1 cellular context compared by ENCODE assay signal in the genomic region with DNA sequence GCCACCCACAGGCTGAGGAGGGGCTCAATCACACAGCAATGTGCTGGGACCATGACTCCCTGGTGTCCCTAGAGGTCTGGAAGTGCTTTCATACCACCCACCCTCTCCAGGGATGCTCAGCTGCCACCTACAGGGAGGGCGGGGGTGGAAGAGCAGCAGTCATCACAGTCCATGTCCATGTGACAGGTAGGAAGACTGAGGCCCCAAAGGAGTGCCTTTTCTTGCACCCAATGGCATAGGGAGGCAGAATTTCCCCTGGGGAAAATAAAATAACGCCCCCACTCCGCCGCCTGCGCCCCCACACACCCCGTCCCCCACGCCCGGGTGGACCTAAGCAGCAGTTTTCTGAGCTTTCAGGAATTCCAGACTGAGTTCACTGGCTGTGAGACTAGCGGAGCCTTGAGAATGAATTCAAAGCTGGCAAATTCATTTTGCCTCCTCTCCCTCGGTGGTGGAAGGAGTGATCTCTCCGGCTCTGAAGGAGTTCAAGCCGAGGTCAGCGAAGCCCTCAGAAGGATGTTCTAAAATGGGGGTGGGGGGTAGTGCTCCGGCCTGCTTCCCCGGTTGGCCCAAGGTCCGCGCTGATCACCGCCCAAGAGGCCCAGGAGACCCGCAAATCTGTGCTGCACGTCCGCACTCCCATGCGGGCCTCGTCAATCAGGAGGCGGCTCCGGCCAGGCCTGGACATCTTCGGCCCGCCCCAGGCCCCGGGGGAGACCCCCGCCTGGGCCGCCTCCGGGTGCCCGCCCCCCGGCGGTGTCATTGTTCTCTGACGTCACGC.
A peak's percentile ranks its signal among the peaks of the same experiment; 100 is the strongest.
TF ChIP-seq lines count a peak whose summit lies in the region.

No MANE protein-coding gene starts in this region.

TF ChIP-seq in K562, 482 proteins besides CTCF, POLR2A, EP300 and RAD21 (continued from another document and continues in another):
- peak; percentile 58; the same call in 1 of the 2 replicates for TF ChIP-seq ZNF740 (CRISPR knock-in tag; IDR thresholded peaks at IDR 0.05)
- no peak for TF ChIP-seq ZNF740 (tag; IDR thresholded peaks at IDR 0.05)
- TF ChIP-seq, protein P1, sequence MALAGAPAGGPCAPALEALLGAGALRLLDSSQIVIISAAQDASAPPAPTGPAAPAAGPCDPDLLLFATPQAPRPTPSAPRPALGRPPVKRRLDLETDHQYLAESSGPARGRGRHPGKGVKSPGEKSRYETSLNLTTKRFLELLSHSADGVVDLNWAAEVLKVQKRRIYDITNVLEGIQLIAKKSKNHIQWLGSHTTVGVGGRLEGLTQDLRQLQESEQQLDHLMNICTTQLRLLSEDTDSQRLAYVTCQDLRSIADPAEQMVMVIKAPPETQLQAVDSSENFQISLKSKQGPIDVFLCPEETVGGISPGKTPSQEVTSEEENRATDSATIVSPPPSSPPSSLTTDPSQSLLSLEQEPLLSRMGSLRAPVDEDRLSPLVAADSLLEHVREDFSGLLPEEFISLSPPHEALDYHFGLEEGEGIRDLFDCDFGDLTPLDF (CRISPR knock-in tag; IDR thresholded peaks at IDR 0.05), result no peak
- TF ChIP-seq, protein P2, sequence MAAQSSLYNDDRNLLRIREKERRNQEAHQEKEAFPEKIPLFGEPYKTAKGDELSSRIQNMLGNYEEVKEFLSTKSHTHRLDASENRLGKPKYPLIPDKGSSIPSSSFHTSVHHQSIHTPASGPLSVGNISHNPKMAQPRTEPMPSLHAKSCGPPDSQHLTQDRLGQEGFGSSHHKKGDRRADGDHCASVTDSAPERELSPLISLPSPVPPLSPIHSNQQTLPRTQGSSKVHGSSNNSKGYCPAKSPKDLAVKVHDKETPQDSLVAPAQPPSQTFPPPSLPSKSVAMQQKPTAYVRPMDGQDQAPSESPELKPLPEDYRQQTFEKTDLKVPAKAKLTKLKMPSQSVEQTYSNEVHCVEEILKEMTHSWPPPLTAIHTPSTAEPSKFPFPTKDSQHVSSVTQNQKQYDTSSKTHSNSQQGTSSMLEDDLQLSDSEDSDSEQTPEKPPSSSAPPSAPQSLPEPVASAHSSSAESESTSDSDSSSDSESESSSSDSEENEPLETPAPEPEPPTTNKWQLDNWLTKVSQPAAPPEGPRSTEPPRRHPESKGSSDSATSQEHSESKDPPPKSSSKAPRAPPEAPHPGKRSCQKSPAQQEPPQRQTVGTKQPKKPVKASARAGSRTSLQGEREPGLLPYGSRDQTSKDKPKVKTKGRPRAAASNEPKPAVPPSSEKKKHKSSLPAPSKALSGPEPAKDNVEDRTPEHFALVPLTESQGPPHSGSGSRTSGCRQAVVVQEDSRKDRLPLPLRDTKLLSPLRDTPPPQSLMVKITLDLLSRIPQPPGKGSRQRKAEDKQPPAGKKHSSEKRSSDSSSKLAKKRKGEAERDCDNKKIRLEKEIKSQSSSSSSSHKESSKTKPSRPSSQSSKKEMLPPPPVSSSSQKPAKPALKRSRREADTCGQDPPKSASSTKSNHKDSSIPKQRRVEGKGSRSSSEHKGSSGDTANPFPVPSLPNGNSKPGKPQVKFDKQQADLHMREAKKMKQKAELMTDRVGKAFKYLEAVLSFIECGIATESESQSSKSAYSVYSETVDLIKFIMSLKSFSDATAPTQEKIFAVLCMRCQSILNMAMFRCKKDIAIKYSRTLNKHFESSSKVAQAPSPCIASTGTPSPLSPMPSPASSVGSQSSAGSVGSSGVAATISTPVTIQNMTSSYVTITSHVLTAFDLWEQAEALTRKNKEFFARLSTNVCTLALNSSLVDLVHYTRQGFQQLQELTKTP (IDR thresholded peaks at IDR 0.05; ENCODE audit: low read depth in 1 of 2, partially characterized antibody in 2 of 2), result no peak
- TF ChIP-seq ZNF239 (CRISPR knock-in tag; IDR thresholded peaks at IDR 0.05), result no peak
- no peak for TF ChIP-seq BCL6 (CRISPR knock-in tag; IDR thresholded peaks at IDR 0.05)
- TF ChIP-seq ZNF24 (IDR thresholded peaks at IDR 0.05), result 0 out of 2 replicates have a peak, but pooled peaks have one; percentile 13
- no peak for TF ChIP-seq EZH2 (IDR thresholded peaks at IDR 0.05; ENCODE audit: borderline replicate concordance, low read depth, low read length)
- TF ChIP-seq IFI16 (CRISPR knock-in tag; IDR thresholded peaks at IDR 0.05), result no peak
- TF ChIP-seq, protein P3, sequence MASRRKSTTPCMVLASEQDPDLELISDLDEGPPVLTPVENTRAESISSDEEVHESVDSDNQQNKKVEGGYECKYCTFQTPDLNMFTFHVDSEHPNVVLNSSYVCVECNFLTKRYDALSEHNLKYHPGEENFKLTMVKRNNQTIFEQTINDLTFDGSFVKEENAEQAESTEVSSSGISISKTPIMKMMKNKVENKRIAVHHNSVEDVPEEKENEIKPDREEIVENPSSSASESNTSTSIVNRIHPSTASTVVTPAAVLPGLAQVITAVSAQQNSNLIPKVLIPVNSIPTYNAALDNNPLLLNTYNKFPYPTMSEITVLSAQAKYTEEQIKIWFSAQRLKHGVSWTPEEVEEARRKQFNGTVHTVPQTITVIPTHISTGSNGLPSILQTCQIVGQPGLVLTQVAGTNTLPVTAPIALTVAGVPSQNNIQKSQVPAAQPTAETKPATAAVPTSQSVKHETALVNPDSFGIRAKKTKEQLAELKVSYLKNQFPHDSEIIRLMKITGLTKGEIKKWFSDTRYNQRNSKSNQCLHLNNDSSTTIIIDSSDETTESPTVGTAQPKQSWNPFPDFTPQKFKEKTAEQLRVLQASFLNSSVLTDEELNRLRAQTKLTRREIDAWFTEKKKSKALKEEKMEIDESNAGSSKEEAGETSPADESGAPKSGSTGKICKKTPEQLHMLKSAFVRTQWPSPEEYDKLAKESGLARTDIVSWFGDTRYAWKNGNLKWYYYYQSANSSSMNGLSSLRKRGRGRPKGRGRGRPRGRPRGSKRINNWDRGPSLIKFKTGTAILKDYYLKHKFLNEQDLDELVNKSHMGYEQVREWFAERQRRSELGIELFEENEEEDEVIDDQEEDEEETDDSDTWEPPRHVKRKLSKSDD (conservative IDR thresholded peaks at IDR 0.05; ENCODE audit: low read length), result no peak
- TF ChIP-seq ZNF175 (CRISPR knock-in tag; IDR thresholded peaks at IDR 0.05; ENCODE audit: low read depth), result no peak
- peak; percentile 48 for TF ChIP-seq PKNOX1 (IDR thresholded peaks at IDR 0.05)
- TF ChIP-seq STAT5A (IDR thresholded peaks at IDR 0.05; ENCODE audit: borderline replicate concordance, low read length), result no peak
- TF ChIP-seq MLLT1 (IDR thresholded peaks at IDR 0.05), result 0 out of 4 replicates have a peak, but pooled peaks of 1 of the 2 experiments have one; percentile 46
- no peak for TF ChIP-seq PHF20 (IDR thresholded peaks at IDR 0.05; ENCODE audit: partially characterized antibody)
- no peak for TF ChIP-seq ZBTB5 (IDR thresholded peaks at IDR 0.05)
- no peak for TF ChIP-seq ZNF696 (CRISPR knock-in tag; conservative IDR thresholded peaks at IDR 0.05)
- no peak; the same call in 1 of the 2 replicates for TF ChIP-seq ZBTB7A (IDR thresholded peaks at IDR 0.05; ENCODE audit: borderline replicate concordance, control insufficient read depth, low read depth, low read length)
- 0 out of 2 replicates have a peak, but pooled peaks have one; percentile 32 for TF ChIP-seq XRCC5 (IDR thresholded peaks at IDR 0.05; ENCODE audit: low read depth, low read length)
- TF ChIP-seq ZFP1 (CRISPR knock-in tag; IDR thresholded peaks at IDR 0.05), result no peak
- TF ChIP-seq MXD1 (CRISPR knock-in tag; IDR thresholded peaks at IDR 0.05; ENCODE audit: borderline replicate concordance, poor library complexity, severe bottlenecking), result no peak
- TF ChIP-seq ZNF12 (CRISPR knock-in tag; IDR thresholded peaks at IDR 0.05), result no peak
- peak; percentile 12 for TF ChIP-seq ZFP36 (IDR thresholded peaks at IDR 0.05; ENCODE audit: low read depth, low read length, partially characterized antibody)
- 0 out of 2 replicates have a peak, but pooled peaks have one; percentile 56 for TF ChIP-seq HDAC2 (IDR thresholded peaks at IDR 0.05)
- no peak for TF ChIP-seq TAF7 (tag; IDR thresholded peaks at IDR 0.05)
- no peak for TF ChIP-seq ZNF76 (CRISPR knock-in tag; IDR thresholded peaks at IDR 0.05; ENCODE audit: borderline replicate concordance)
- TF ChIP-seq KDM4B (IDR thresholded peaks at IDR 0.05; ENCODE audit: borderline replicate concordance in 2 of 2, low read depth in 1 of 2), result 0 out of 4 replicates have a peak, but pooled peaks of 1 of the 2 experiments have one; percentile 7
- TF ChIP-seq SETDB1 (IDR thresholded peaks at IDR 0.05; ENCODE audit: low read length), result no peak
- TF ChIP-seq CEBPZ (IDR thresholded peaks at IDR 0.05; ENCODE audit: borderline replicate concordance, low read depth, low read length), result no peak
- no peak for TF ChIP-seq IRF2 (CRISPR knock-in tag; IDR thresholded peaks at IDR 0.05)
- TF ChIP-seq RNF219 (CRISPR knock-in tag; IDR thresholded peaks at IDR 0.05), result no peak
- no peak for TF ChIP-seq TAF9B (IDR thresholded peaks at IDR 0.05; ENCODE audit: partially characterized antibody)
- no peak for TF ChIP-seq MCM2 (IDR thresholded peaks at IDR 0.05; ENCODE audit: low read depth)
- no peak for TF ChIP-seq ADNP (tag; IDR thresholded peaks at IDR 0.05)
